In the genomic region with DNA sequence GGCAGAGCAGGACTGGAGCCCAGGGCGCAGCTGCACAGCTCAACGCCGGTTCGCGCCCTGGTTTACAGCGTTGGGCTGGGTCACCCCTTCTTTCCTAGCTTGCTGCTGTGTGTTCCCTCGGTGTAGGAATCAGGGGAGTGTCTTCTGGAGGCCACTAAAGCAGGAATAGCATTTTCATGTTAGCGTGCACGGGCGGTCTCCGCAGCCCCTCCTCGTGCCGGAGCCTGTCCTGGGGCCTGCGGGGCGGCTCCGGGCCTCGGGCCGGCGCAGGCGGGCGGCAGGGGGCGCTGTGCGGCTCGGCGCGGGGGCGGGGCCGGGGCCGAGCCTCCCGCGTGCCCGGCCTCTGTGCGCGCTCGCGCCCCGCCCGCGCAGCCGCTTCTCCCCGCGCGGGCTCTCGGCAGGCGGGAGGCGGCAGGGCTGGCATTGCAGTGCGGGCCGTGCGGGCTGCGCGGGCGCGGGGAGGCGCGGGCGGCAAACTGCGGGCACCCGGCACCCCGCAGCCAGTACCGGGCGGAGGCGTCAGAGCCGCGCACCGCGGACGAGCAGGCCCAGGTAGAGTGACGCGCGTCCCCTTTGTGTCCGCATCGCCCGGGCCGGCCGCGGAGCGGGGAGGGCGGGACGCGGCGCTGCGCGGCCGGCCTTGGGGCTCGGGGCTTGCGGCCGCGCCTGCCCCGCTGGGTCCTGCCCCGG, we compare ENCODE assay signal across 7 cellular contexts. TPM values are rescaled to one million over a fixed set of nuclear protein-coding genes. Genes with fewer than 3 reads are reported as not detected.
DNase-seq lines count a peak whose midpoint lies in the region; ATAC-seq and TF ChIP-seq lines count a peak whose summit lies in the region.

A gene with protein sequence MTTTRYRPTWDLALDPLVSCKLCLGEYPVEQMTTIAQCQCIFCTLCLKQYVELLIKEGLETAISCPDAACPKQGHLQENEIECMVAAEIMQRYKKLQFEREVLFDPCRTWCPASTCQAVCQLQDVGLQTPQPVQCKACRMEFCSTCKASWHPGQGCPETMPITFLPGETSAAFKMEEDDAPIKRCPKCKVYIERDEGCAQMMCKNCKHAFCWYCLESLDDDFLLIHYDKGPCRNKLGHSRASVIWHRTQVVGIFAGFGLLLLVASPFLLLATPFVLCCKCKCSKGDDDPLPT (plus strand): TSS at position 342 of the 690 bp plus-strand sequence. CDS start 79,515 bp downstream, outside the sequence.

- TF ChIP-seq CTCF in GM13977 (IDR thresholded peaks at IDR 0.05; ENCODE audit: extremely low read depth, insufficient read depth, missing control alignments): peak; percentile 74
- TF ChIP-seq CTCF in kidney epithelial cell (IDR thresholded peaks at IDR 0.05; ENCODE audit: insufficient read depth, low read length, poor library complexity, severe bottlenecking): no peak

- H3K36me3 ChIP-seq in kidney epithelial cell (ENCODE audit: control insufficient read depth, insufficient read depth, low read length): no peaks in the 10 kb centered on the region

- peak; percentile 95 for DNase-seq in GM13977 (ENCODE audit: low spot score)
- DNase-seq in NCI-H1092 (lab: John Stamatoyannopoulos, UW): peak; percentile 2
- DNase-seq in activated CD4-positive, CD25-positive, alpha-beta regulatory T cell (lab: John Stamatoyannopoulos, UW): peak; percentile 43 to 60 (median 54)
- DNase-seq in central memory CD4-positive, alpha-beta T cell: peak; percentile 71
- DNase-seq in kidney epithelial cell (ENCODE audit: low read depth): no peak
- peak; percentile 64 for DNase-seq in stimulated activated CD4-positive, alpha-beta T cell treated with anti-CD3 and anti-CD28 coated beads, Interleukin-1b, Interleukin-23, amount 100 ng/mL, for 48 hours

- H3K4me3 ChIP-seq in kidney epithelial cell (ENCODE audit: low read depth, low read length): peak within 1 kb of the TSS; percentile 62

- in situ Hi-C loops in GM13977 (cut with MboI; ENCODE audit: low pct_unique_long_range_greater_than_20kb, low sequenced_read_pairs, unreplicated experiment): no loop called here

- H3K27me3 ChIP-seq in kidney epithelial cell (ENCODE audit: control insufficient read depth, insufficient read depth, low read length): no peaks in the 10 kb centered on the region

- ATAC-seq in HG02610 (IDR thresholded peaks at IDR 0.05; ENCODE audit: unreplicated experiment): peak; percentile 83

RNA-seq across cellular contexts. Expression of the gene that starts here (rescaled TPM):
- 23.5 and 32.7 TPM in 2 replicates for total RNA-seq in kidney epithelial cell
